ENCODE assay signal across 8 cellular contexts in the genomic region with DNA sequence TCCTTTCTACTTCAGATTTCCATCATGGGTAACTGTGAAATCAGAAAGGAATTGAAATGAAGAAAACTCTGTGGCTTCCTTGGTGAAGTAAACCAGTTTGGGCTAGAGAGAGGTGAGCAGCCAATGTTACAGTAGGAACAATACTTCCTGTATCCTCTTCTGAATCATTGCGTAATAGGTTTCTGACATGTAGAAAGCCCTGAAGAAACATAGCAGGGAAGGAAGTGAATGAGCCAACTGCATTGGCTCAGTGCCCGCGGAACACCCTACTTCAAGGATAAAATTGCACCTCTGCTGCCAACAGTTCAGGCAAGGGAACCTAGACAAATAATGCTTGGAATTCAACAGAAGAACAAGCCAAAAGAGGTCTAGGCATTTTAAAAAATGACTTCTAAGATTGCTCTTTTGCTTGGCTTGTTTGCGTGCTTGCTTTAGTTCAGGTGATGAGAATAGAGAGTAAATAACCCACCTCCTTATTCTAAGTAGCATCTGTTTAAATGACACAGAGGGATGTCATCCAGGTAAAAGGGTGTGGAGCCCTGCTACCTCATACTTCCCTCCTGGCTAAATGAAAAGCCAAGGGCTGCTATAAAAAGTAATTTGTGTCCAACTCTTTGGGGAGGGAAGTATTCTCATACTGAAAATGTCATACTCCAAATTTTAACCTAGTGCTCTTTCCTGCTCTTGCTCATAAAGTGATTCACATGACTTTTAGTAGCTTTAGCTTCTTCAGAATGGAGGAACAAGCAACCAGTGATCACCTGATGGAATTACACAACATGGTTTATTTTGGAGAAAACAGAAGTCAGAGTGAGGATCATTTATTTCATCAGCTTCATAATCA. TPM values are rescaled to one million over a fixed set of nuclear protein-coding genes. Genes with fewer than 3 reads are reported as not detected.
DNase-seq lines count a peak whose midpoint lies in the region; ATAC-seq, FAIRE-seq and TF ChIP-seq lines count a peak whose summit lies in the region.

No MANE protein-coding gene starts in this region.

- H3K9ac ChIP-seq in K562 (ENCODE audit: insufficient read depth in 1 of 2, low read depth in 2 of 2, low read length in 2 of 2) = no peak overlapping the region; a peak in 1 of 4 replicates
- H3K9ac ChIP-seq in keratinocyte (ENCODE audit: control insufficient read depth, extremely low read depth, insufficient read depth, low read length) = peak overlapping the region; percentile 59

- H3K4me2 ChIP-seq in K562 (ENCODE audit: insufficient read depth, low read length) = no peak overlapping the region; the same call in 1 of the 2 replicates
- peak overlapping the region; percentile 83 for H3K4me2 ChIP-seq in keratinocyte (ENCODE audit: control insufficient read depth, extremely low read depth, insufficient read depth, low read depth, low read length)

- CTCF ChIA-PET in K562 (lab: Yijun Ruan, JAX; ENCODE audit: low intra/inter-chr PET ratio) = no interaction called here

- H3K4me1 ChIP-seq in K562 (replicated peaks in 1 of 2; ENCODE audit: control insufficient read depth in 2 of 2, insufficient read depth in 2 of 2, low read length in 2 of 2) = peaks cover 0 to 19% of the 10 kb centered on the region in 2 experiments; a peak in 2 of 5 replicates
- peaks cover 45% of the 10 kb centered on the region for H3K4me1 ChIP-seq in keratinocyte (ENCODE audit: control insufficient read depth, extremely low read depth, insufficient read depth, low read length)

- no peak for TF ChIP-seq CTCF in K562 (IDR thresholded peaks at IDR 0.05 in 2 of 3, conservative IDR thresholded peaks at IDR 0.05 in 1 of 3; ENCODE audit: insufficient read depth in 2 of 3, low read depth in 1 of 3, low read length in 3 of 3)
- no peak for TF ChIP-seq CTCF in keratinocyte (optimal IDR thresholded peaks at IDR 0.05 in 1 of 3, IDR thresholded peaks at IDR 0.05 in 1 of 3, conservative IDR thresholded peaks at IDR 0.05 in 1 of 3; ENCODE audit: extremely low read depth in 1 of 3, insufficient read depth in 2 of 3, low read length in 3 of 3)

- in situ Hi-C loops in K562 (cut with MboI) = no loop called here

- peak; percentile 88 for FAIRE-seq in K562 (lab: Jason Lieb, UNC)
- FAIRE-seq in keratinocyte (lab: Jason Lieb, UNC) = peak; percentile 74

- no peaks in the 10 kb centered on the region for H3K27me3 ChIP-seq in K562 (ENCODE audit: control insufficient read depth in 2 of 2, insufficient read depth in 2 of 2, low read length in 2 of 2)
- no peaks in the 10 kb centered on the region for H3K27me3 ChIP-seq in keratinocyte (ENCODE audit: control insufficient read depth, extremely low read depth, insufficient read depth, low read length)

- peak; percentile 53; the same call in 1 of the 2 replicates for TF ChIP-seq EP300 in K562 (IDR thresholded peaks at IDR 0.05; ENCODE audit: low read length)

- WGBS in K562 (ENCODE audit: insufficient coverage, low coverage, missing lambda C conversion rate) = 15% methylated on average over 4 of the region's 4 CpGs

- no peak for TF ChIP-seq RAD21 in K562 (CRISPR knock-in tag; conservative IDR thresholded peaks at IDR 0.05 in 1 of 2, IDR thresholded peaks at IDR 0.05 in 1 of 2)

- intact Hi-C loops in K562 (cut with micrococcal nuclease) = no loop called here

- TF ChIP-seq POLR2A in K562 (conservative IDR thresholded peaks at IDR 0.05) = no peak

- H4K20me1 ChIP-seq in K562 (replicated peaks; ENCODE audit: control insufficient read depth, insufficient read depth, low read length) = no peaks in the 10 kb centered on the region
- H4K20me1 ChIP-seq in keratinocyte (ENCODE audit: control insufficient read depth, extremely low read depth, insufficient read depth, low read length) = no peaks in the 10 kb centered on the region

- no TSS peak for BruUV-seq in K562 (replicated peaks; lab: Mats Ljungman, UMichigan)

- H3K9me1 ChIP-seq in K562 (ENCODE audit: control insufficient read depth, insufficient read depth, low read length) (no peaks in the 10 kb centered on the region), keratinocyte (ENCODE audit: control insufficient read depth, extremely low read depth, insufficient read depth, low read length) (peaks cover 2% of the 10 kb centered on the region)

- DNase-seq in DMS79 treated with DMSO at 0.1 percent for 48 hours (lab: John Stamatoyannopoulos, UW) (peak; percentile 90), HuH-7 (ENCODE audit: low spot score) (peak; percentile 58), RPMI8226 (peak; percentile 79), K562 (ENCODE audit: extremely low read depth in 1 of 4, low spot score in 3 of 4) (peak in 2 of 4 experiments; percentile 51 to 71), keratinocyte (ENCODE audit: low read depth, low spot score) (peak; percentile 83)
- DNase-seq in stimulated activated naive CD8-positive, alpha-beta T cell treated with anti-CD3 and anti-CD28 coated beads, Interleukin-15, Interleukin-2, amounts not matched to agents 100 U/mL and 50 U/mL, for 24 hours = no peak
- no peak for DNase-seq in activated CD4-positive, CD25-positive, alpha-beta regulatory T cell (lab: John Stamatoyannopoulos, UW)

- H2AFZ ChIP-seq in K562 (ENCODE audit: low read depth, low read length) = peak overlapping the region; percentile 51
- H2AFZ ChIP-seq in keratinocyte (ENCODE audit: control insufficient read depth, low read length) = no peak overlapping the region

- H3K79me2 ChIP-seq in K562 (ENCODE audit: control insufficient read depth, insufficient read depth, low read length) = no peaks in the 10 kb centered on the region
- H3K79me2 ChIP-seq in keratinocyte (ENCODE audit: control insufficient read depth, insufficient read depth, low read length) = no peaks in the 10 kb centered on the region

- dilution Hi-C loops in keratinocyte (cut with MboI; ENCODE audit: extremely low pct_ligation_motif_present, low sequenced_read_pairs) = no loop called here

- ATAC-seq in GM21526 (IDR thresholded peaks at IDR 0.05; ENCODE audit: low FRiP score, unreplicated experiment) = peak; percentile 64
- ATAC-seq in K562 = peak; percentile 82
- peak; percentile 70 for ATAC-seq in stimulated activated naive CD8-positive, alpha-beta T cell treated with anti-CD3 and anti-CD28 coated beads, Interleukin-15, Interleukin-2, amounts not matched to agents 100 U/mL and 50 U/mL, for 24 hours

- no peak overlapping the region for H3K4me3 ChIP-seq in K562
- peak overlapping the region in 2 of 3 experiments; percentile 9 to 26 for H3K4me3 ChIP-seq in keratinocyte (ENCODE audit: control insufficient read depth in 2 of 3, extremely low read depth in 1 of 3, insufficient read depth in 2 of 3, low read depth in 1 of 3, low read length in 3 of 3)

- no peaks in the 10 kb centered on the region for H3K36me3 ChIP-seq in K562 (ENCODE audit: control insufficient read depth, insufficient read depth, low read length)
- no peaks in the 10 kb centered on the region for H3K36me3 ChIP-seq in keratinocyte (ENCODE audit: control insufficient read depth in 2 of 2, extremely low read depth in 1 of 2, insufficient read depth in 2 of 2, low read length in 2 of 2)

- peak overlapping the region; percentile 9; the same call in 1 of the 3 replicates for H3K27ac ChIP-seq in K562 (ENCODE audit: extremely low read depth, low read depth, low read length)
- peak overlapping the region; percentile 96 for H3K27ac ChIP-seq in keratinocyte (ENCODE audit: control insufficient read depth, insufficient read depth, low read length)

- POLR2A ChIA-PET in K562 (lab: Yijun Ruan, JAX) = interaction anchor here (0.9 to 1.5 kb wide), 2 partner anchors 8 to 15 kb away, joined by 5 to 7 read pairs; no protein-coding TSS in a partner anchor

- H3K9me3 ChIP-seq in K562 (replicated peaks; ENCODE audit: control insufficient read depth, insufficient read depth, low read depth, low read length) = no peaks in the 10 kb centered on the region
- no peaks in the 10 kb centered on the region for H3K9me3 ChIP-seq in keratinocyte (ENCODE audit: control insufficient read depth, low read depth, low read length)

TF ChIP-seq in K562, 482 proteins besides CTCF, POLR2A, EP300 and RAD21 (continues in another document):
- TF ChIP-seq EP400 (IDR thresholded peaks at IDR 0.05) = 0 out of 2 replicates have a peak, but pooled peaks have one; percentile 28
- TF ChIP-seq, protein P1, sequence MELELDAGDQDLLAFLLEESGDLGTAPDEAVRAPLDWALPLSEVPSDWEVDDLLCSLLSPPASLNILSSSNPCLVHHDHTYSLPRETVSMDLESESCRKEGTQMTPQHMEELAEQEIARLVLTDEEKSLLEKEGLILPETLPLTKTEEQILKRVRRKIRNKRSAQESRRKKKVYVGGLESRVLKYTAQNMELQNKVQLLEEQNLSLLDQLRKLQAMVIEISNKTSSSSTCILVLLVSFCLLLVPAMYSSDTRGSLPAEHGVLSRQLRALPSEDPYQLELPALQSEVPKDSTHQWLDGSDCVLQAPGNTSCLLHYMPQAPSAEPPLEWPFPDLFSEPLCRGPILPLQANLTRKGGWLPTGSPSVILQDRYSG (tag; conservative IDR thresholded peaks at IDR 0.05; ENCODE audit: low read depth) = no peak; the same call in 1 of the 2 replicates

RNA-seq across cellular contexts. Expression of a gene that starts 30.0 kb away (rescaled TPM):
- 39.9 and 72.7 TPM in 2 replicates for total RNA-seq in K562 (2011; cell fraction: chromatin; rRNA removed; ENCODE audit: low replicate concordance)
- total RNA-seq in K562 (2011; cell fraction: nucleolus; rRNA removed) = 43.6 and 44.0 TPM in 2 replicates
- 65.6 and 75.4 TPM in 2 replicates for total RNA-seq in K562 (2011; cell fraction: nucleoplasm; rRNA removed)
- total RNA-seq in K562 (2014; rRNA removed) (28.1 and 31.1 TPM in 2 replicates), K562 (2014; rRNA removed; fragmentation: Illumina TruSeq; extraction: Trizol) (20.0 and 20.3 TPM in 2 replicates), K562 (2015; rRNA removed; fragmentation: Illumina TruSeq; extraction: Trizol) (15.7 and 16.0 TPM in 2 replicates), K562 (2021) (57.4 and 63.9 TPM in 2 replicates)
- polyA plus RNA-seq in K562 (2011; rRNA removed) (31.8 and 34.2 TPM in 2 replicates), K562 (2014; fragmentation: Illumina TruSeq; extraction: Trizol) (37.6 and 38.8 TPM in 2 replicates), K562 (2014; fragmentation: Nextera tagmentation; extraction: Ambion mirVana) (1 to 10 TPM; 5.8 to 9.1 TPM), K562 (2014; rRNA removed) (38.3 and 47.4 TPM in 2 replicates), keratinocyte (12.8 to 25.0 TPM (median 24.6 TPM) in 3 replicates)
- polyA plus RNA-seq in K562 (2011; cell fraction: cytosol; rRNA removed) = 17.0 and 25.7 TPM in 2 replicates
- polyA plus RNA-seq in K562 (2011; cell fraction: nucleus; rRNA removed) = 36.0 and 50.3 TPM in 2 replicates
- polyA plus RNA-seq in K562 (2012) = 49.2 and 53.0 TPM in 2 replicates
- 20.1 and 24.1 TPM in 2 replicates for polyA minus RNA-seq in K562 (2011; rRNA and poly(A)+ RNA removed)
- 21.3 and 26.2 TPM in 2 replicates for polyA minus RNA-seq in K562 (2011; cell fraction: cytosol; rRNA and poly(A)+ RNA removed)
- polyA minus RNA-seq in K562 (2011; cell fraction: nucleus; rRNA and poly(A)+ RNA removed) = 37.4 and 45.0 TPM in 2 replicates
- polyA plus RNA-seq in keratinocyte (2011; ENCODE audit: low read depth) = 43.4 TPM
- polyA plus RNA-seq in keratinocyte (2011; cell fraction: cytosol; rRNA removed) = 16.5 and 25.9 TPM in 2 replicates
- 33.3 and 42.7 TPM in 2 replicates for polyA plus RNA-seq in keratinocyte (2011; cell fraction: nucleus; rRNA removed)
- 29.6 and 55.2 TPM in 2 replicates for polyA plus RNA-seq in keratinocyte (2012; ENCODE audit: low replicate concordance)
- polyA minus RNA-seq in keratinocyte = 6.2 to 20.7 TPM (median 14.2 TPM) in 3 replicates
- polyA minus RNA-seq in keratinocyte (2011; cell fraction: cytosol; rRNA and poly(A)+ RNA removed) = 21.9 TPM
- 12.5 and 18.5 TPM in 2 replicates for polyA minus RNA-seq in keratinocyte (2011; cell fraction: nucleus; rRNA and poly(A)+ RNA removed)

Comparison
In these comparisons a context has a peak if more than half of its experiments do, and no peak if none do; other contexts are left out.
1. DNase-seq: peak in DMS79 treated with DMSO at 0.1 percent for 48 hours (single experiment), HuH-7 (single experiment), RPMI8226 (single experiment) and keratinocyte (single experiment); none in stimulated activated naive CD8-positive, alpha-beta T cell treated with anti-CD3 and anti-CD28 coated beads, Interleukin-15, Interleukin-2, amounts not matched to agents 100 U/mL and 50 U/mL, for 24 hours (single experiment) and activated CD4-positive, CD25-positive, alpha-beta regulatory T cell (0 of 4).
2. Peak in every context shown above with its lines, with median percentiles within 50 percentile points of each other: ATAC-seq.